ENCODE assay signal across 27 cellular contexts in genomic region chr17:43543300-43543699, GRCh38. TPM values are rescaled to one million over a fixed set of nuclear protein-coding genes. Genes with fewer than 3 reads are reported as not detected.
DNase-seq lines count a peak whose midpoint lies in the region; ATAC-seq, FAIRE-seq and TF ChIP-seq lines count a peak whose summit lies in the region.
"Had no signal": no experiment of that assay in that cellular context is flagged by ENCODE, and none has a peak within 500 bp of the region (broad histone marks: within the 10 kb centered on the region; RNA-seq: fewer than 3 reads in every experiment).

No MANE protein-coding gene starts in this region.

- H3K79me2 ChIP-seq in ACC112 (ENCODE audit: control insufficient read depth, insufficient read depth, low read length, unreplicated experiment) (peaks cover 35% of the 10 kb centered on the region), astrocyte (ENCODE audit: insufficient read depth, low read length) (peaks cover 5% of the 10 kb centered on the region)

- FAIRE-seq in astrocyte (lab: Jason Lieb, UNC): no peak
- FAIRE-seq: GM18507, RCC 7860 had no signal

- H3K9me3 Mint-ChIP-seq in astrocyte (ENCODE audit: unreplicated experiment): no peaks in the 10 kb centered on the region
- H3K9me3 Mint-ChIP-seq: stimulated activated naive CD8-positive, alpha-beta T cell treated with anti-CD3 and anti-CD28 coated beads, Interleukin-15, Interleukin-2, amounts not matched to agents 100 ng/mL and 50 ng/mL, for 24 hours had no signal

- peak overlapping the region; percentile 90 for H3K4me2 ChIP-seq in astrocyte (ENCODE audit: low read length)
- H3K4me2 ChIP-seq: KMS-11 had no signal

- H3K27ac Mint-ChIP-seq in astrocyte (ENCODE audit: unreplicated experiment): no peak overlapping the region
- H3K27ac Mint-ChIP-seq: activated CD4-positive, alpha-beta T cell treated with anti-CD3 and anti-CD28 coated beads for 36 hours; CD4-positive, CD25-positive, alpha-beta regulatory T cell; stimulated activated naive CD8-positive, alpha-beta T cell treated with anti-CD3 and anti-CD28 coated beads, Interleukin-15, Interleukin-2, amounts not matched to agents 100 ng/mL and 50 ng/mL, for 24 hours had no signal

- H4K20me1 ChIP-seq in astrocyte (ENCODE audit: insufficient read depth, low read length): no peaks in the 10 kb centered on the region

- peaks cover 24% of the 10 kb centered on the region for H3K27me3 Mint-ChIP-seq in astrocyte (ENCODE audit: low read depth, unreplicated experiment)

- H3K9me3 ChIP-seq in HUES6 (ENCODE audit: control insufficient read depth, insufficient read depth, low read depth, low read length): no peaks in the 10 kb centered on the region
- H3K9me3 ChIP-seq in astrocyte (ENCODE audit: insufficient read depth, low read depth, low read length): no peaks in the 10 kb centered on the region
- no peaks in the 10 kb centered on the region for H3K9me3 ChIP-seq in ascending aorta
- H3K9me3 ChIP-seq: adrenal gland, heart left ventricle, mucosa of descending colon, right atrium auricular region, upper lobe of left lung had no signal

- H3K4me3 ChIP-seq in ACC112 (ENCODE audit: low read depth, low read length): peak overlapping the region; percentile 87
- peak overlapping the region; percentile 84 for H3K4me3 ChIP-seq in HUES6 (ENCODE audit: low read depth, low read length)
- H3K4me3 ChIP-seq in astrocyte (ENCODE audit: insufficient read depth, low read depth, low read length): no peak overlapping the region
- no peak overlapping the region for H3K4me3 ChIP-seq in ascending aorta
- H3K4me3 ChIP-seq: adrenal gland, heart left ventricle, mucosa of descending colon, right atrium auricular region, upper lobe of left lung had no signal

- TF ChIP-seq CTCF in astrocyte (IDR thresholded peaks at IDR 0.05; ENCODE audit: insufficient read depth, low read depth, low read length) (no peak), ascending aorta (IDR thresholded peaks at IDR 0.05) (no peak)

- H3K36me3 ChIP-seq in ACC112 (ENCODE audit: insufficient read depth, low read length): no peaks in the 10 kb centered on the region
- H3K36me3 ChIP-seq in HUES6 (ENCODE audit: control insufficient read depth, insufficient read depth, low read length): peaks cover 12% of the 10 kb centered on the region; the same call in 1 of the 2 replicates
- no peaks in the 10 kb centered on the region for H3K36me3 ChIP-seq in astrocyte (ENCODE audit: insufficient read depth, low read length)
- no peaks in the 10 kb centered on the region for H3K36me3 ChIP-seq in ascending aorta
- H3K36me3 ChIP-seq: adrenal gland, heart left ventricle, right atrium auricular region, upper lobe of left lung had no signal

- H2AFZ ChIP-seq in ACC112 (ENCODE audit: low read length, unreplicated experiment): no peak overlapping the region
- H2AFZ ChIP-seq in astrocyte (ENCODE audit: low read depth, low read length): no peak overlapping the region

- intact Hi-C loops in ascending aorta (cut with DNase I): no loop called here

- H3K4me3 Mint-ChIP-seq in astrocyte (ENCODE audit: unreplicated experiment): no peak overlapping the region
- H3K4me3 Mint-ChIP-seq: activated CD4-positive, alpha-beta T cell treated with anti-CD3 and anti-CD28 coated beads for 36 hours had no signal

- ATAC-seq in GM18498 (IDR thresholded peaks at IDR 0.05; ENCODE audit: unreplicated experiment): no peak
- ATAC-seq: activated CD4-positive, alpha-beta T cell treated with anti-CD3 and anti-CD28 coated beads for 36 hours; heart left ventricle; left colon; mucosa of descending colon had no signal

- peak overlapping the region; percentile 98 for H3K9ac ChIP-seq in HUES6 (ENCODE audit: low read length)
- peak overlapping the region; percentile 90 for H3K9ac ChIP-seq in astrocyte (ENCODE audit: low read length)
- H3K9ac ChIP-seq: KMS-11 had no signal

- H3K4me1 Mint-ChIP-seq in astrocyte (ENCODE audit: low read depth, unreplicated experiment): peaks cover 24% of the 10 kb centered on the region

- no peak for DNase-seq in astrocyte (ENCODE audit: low read depth)
- peak; percentile 78 for DNase-seq in left kidney (ENCODE audit: low read depth, low spot score)
- no peak for DNase-seq in erythroblast (lab: John Stamatoyannopoulos, UW)
- no peak for DNase-seq in ascending aorta (ENCODE audit: low spot score in 2 of 2)
- no peak for DNase-seq in RPMI8226
- DNase-seq: ACHN; activated CD4-positive, alpha-beta T cell treated with anti-CD3 and anti-CD28 coated beads for 36 hours; adrenal gland; CD4-positive, CD25-positive, alpha-beta regulatory T cell; effector memory CD4-positive, alpha-beta T cell; GOT3; heart left ventricle; left colon; mucosa of descending colon; NCI-H2171 treated with DMSO at 0.1 percent for 48 hours; NCI-H82; occipital lobe had no signal

- TF ChIP-seq POLR2A in erythroblast (IDR thresholded peaks at IDR 0.05; ENCODE audit: low read length): no peak

- H3K4me1 ChIP-seq in ACC112 (ENCODE audit: control insufficient read depth, insufficient read depth, low read length, unreplicated experiment) (peaks cover 50% of the 10 kb centered on the region), HUES6 (ENCODE audit: control insufficient read depth, insufficient read depth, low read length) (peaks cover 69% of the 10 kb centered on the region), astrocyte (ENCODE audit: insufficient read depth, low read length) (peaks cover 26% of the 10 kb centered on the region), ascending aorta (peaks cover 2 to 6% of the 10 kb centered on the region in 2 donors)

- H3K27ac ChIP-seq in ACC112 (ENCODE audit: low read depth, low read length) (no peak overlapping the region), HUES6 (ENCODE audit: low read depth, low read length) (peak overlapping the region; percentile 94; the same call in 1 of the 2 replicates), astrocyte (ENCODE audit: low read depth, low read length) (no peak overlapping the region), ascending aorta (no peak overlapping the region)
- H3K27ac ChIP-seq: adrenal gland, heart left ventricle, HL-60, KMS-11, right atrium auricular region, upper lobe of left lung had no signal

- H3K36me3 Mint-ChIP-seq in astrocyte (ENCODE audit: low read depth, unreplicated experiment): peaks cover 1% of the 10 kb centered on the region
- H3K36me3 Mint-ChIP-seq: CD4-positive, CD25-positive, alpha-beta regulatory T cell had no signal

- H3K27me3 ChIP-seq in ACC112 (ENCODE audit: insufficient read depth, low read length) (no peaks in the 10 kb centered on the region), HUES6 (ENCODE audit: control insufficient read depth, insufficient read depth, low read length) (no peaks in the 10 kb centered on the region; the same call in 1 of the 2 replicates), astrocyte (ENCODE audit: insufficient read depth, low read length) (no peaks in the 10 kb centered on the region), ascending aorta (no peaks in the 10 kb centered on the region)
- H3K27me3 ChIP-seq: adrenal gland, right atrium auricular region had no signal

RNA-seq across cellular contexts. Expression of gene ETV4, which starts 2.8 kb away (rescaled TPM):
- 10.6 and 11.4 TPM in 2 replicates for total RNA-seq in astrocyte
- not detected for total RNA-seq in ascending aorta
- total RNA-seq: CD4-positive, CD25-positive, alpha-beta regulatory T cell had no signal

RNA-seq across cellular contexts. Expression of gene DHX8, which starts 59.5 kb away (rescaled TPM):
- 48.5 and 61.1 TPM in 2 replicates for total RNA-seq in astrocyte
- total RNA-seq in ascending aorta: 50.0 TPM

Comparison
In these comparisons a context has a peak if more than half of its experiments do, and no peak if none do; other contexts are left out.
1. H3K4me3 ChIP-seq: peak in ACC112 (single experiment) and HUES6 (single experiment); none in astrocyte (single experiment) and ascending aorta (0 of 2).
2. RNA of gene ETV4, which starts 2.8 kb away (total RNA-seq): 10.6 to 11.4 TPM in astrocyte; not detected in ascending aorta (single experiment); every median in the first group is over 10 times any median in the second.